2 cellular contexts compared by ENCODE assay signal in the genomic region with DNA sequence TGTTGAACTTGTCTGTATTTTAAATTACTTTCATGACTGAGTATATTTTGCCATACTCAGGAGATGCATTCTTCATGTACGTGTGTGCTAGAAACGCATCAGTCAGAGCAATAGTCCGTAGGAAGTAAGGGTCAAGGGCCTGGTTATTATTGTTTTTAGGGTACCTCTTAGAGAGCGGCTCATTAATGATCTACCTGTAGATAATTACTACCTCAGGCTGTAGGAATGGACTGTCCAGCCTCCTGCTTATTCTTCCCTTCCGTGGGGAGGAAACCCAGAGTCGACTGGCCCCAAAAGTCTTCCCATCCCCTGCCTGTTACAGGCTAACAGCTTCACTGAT.
TF ChIP-seq lines count a peak whose summit lies in the region.

No MANE protein-coding gene starts in this region.

TF ChIP-seq in HCT116, 20 proteins besides CTCF, POLR2A, EP300 and RAD21:
- TF ChIP-seq, protein P1, sequence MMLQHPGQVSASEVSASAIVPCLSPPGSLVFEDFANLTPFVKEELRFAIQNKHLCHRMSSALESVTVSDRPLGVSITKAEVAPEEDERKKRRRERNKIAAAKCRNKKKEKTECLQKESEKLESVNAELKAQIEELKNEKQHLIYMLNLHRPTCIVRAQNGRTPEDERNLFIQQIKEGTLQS (IDR thresholded peaks at IDR 0.05), result no peak
- TF ChIP-seq, protein P2, sequence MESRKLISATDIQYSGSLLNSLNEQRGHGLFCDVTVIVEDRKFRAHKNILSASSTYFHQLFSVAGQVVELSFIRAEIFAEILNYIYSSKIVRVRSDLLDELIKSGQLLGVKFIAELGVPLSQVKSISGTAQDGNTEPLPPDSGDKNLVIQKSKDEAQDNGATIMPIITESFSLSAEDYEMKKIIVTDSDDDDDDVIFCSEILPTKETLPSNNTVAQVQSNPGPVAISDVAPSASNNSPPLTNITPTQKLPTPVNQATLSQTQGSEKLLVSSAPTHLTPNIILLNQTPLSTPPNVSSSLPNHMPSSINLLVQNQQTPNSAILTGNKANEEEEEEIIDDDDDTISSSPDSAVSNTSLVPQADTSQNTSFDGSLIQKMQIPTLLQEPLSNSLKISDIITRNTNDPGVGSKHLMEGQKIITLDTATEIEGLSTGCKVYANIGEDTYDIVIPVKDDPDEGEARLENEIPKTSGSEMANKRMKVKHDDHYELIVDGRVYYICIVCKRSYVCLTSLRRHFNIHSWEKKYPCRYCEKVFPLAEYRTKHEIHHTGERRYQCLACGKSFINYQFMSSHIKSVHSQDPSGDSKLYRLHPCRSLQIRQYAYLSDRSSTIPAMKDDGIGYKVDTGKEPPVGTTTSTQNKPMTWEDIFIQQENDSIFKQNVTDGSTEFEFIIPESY (IDR thresholded peaks at IDR 0.05; ENCODE audit: extremely low read depth, insufficient replicate concordance, low read length), result no peak
- TF ChIP-seq TCF7L2 (IDR thresholded peaks at IDR 0.05; ENCODE audit: borderline replicate concordance, extremely low read depth, insufficient read depth, insufficient read length) (no peak), ZFX (IDR thresholded peaks at IDR 0.05) (no peak), ELF1 (IDR thresholded peaks at IDR 0.05; ENCODE audit: borderline replicate concordance, low read depth) (no peak), ZNF274 (IDR thresholded peaks at IDR 0.05; ENCODE audit: low read depth, low read length) (no peak), CEBPB (IDR thresholded peaks at IDR 0.05; ENCODE audit: low read depth) (no peak), POLR2AphosphoS5 (IDR thresholded peaks at IDR 0.05; ENCODE audit: low read depth, low read length) (no peak), EZH2phosphoT487 (IDR thresholded peaks at IDR 0.05; ENCODE audit: borderline replicate concordance) (no peak), FOSL1 (IDR thresholded peaks at IDR 0.05; ENCODE audit: low read depth) (no peak), SRF (IDR thresholded peaks at IDR 0.05; ENCODE audit: low read depth) (no peak), CBX3 (IDR thresholded peaks at IDR 0.05; ENCODE audit: low read depth) (no peak), EZH2 (IDR thresholded peaks at IDR 0.05) (no peak), SIN3A (IDR thresholded peaks at IDR 0.05; ENCODE audit: low read depth) (no peak)
- TF ChIP-seq, protein P3, sequence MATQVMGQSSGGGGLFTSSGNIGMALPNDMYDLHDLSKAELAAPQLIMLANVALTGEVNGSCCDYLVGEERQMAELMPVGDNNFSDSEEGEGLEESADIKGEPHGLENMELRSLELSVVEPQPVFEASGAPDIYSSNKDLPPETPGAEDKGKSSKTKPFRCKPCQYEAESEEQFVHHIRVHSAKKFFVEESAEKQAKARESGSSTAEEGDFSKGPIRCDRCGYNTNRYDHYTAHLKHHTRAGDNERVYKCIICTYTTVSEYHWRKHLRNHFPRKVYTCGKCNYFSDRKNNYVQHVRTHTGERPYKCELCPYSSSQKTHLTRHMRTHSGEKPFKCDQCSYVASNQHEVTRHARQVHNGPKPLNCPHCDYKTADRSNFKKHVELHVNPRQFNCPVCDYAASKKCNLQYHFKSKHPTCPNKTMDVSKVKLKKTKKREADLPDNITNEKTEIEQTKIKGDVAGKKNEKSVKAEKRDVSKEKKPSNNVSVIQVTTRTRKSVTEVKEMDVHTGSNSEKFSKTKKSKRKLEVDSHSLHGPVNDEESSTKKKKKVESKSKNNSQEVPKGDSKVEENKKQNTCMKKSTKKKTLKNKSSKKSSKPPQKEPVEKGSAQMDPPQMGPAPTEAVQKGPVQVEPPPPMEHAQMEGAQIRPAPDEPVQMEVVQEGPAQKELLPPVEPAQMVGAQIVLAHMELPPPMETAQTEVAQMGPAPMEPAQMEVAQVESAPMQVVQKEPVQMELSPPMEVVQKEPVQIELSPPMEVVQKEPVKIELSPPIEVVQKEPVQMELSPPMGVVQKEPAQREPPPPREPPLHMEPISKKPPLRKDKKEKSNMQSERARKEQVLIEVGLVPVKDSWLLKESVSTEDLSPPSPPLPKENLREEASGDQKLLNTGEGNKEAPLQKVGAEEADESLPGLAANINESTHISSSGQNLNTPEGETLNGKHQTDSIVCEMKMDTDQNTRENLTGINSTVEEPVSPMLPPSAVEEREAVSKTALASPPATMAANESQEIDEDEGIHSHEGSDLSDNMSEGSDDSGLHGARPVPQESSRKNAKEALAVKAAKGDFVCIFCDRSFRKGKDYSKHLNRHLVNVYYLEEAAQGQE (IDR thresholded peaks at IDR 0.05; ENCODE audit: low read depth), result no peak
- TF ChIP-seq, protein P4, sequence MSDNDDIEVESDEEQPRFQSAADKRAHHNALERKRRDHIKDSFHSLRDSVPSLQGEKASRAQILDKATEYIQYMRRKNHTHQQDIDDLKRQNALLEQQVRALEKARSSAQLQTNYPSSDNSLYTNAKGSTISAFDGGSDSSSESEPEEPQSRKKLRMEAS (IDR thresholded peaks at IDR 0.05), result no peak
TF ChIP-seq in HCT116: peak in this region for 0.

TF ChIP-seq in GM12878, 131 proteins besides CTCF, POLR2A, EP300 and RAD21:
- TF ChIP-seq ZNF24 (IDR thresholded peaks at IDR 0.05) (no peak), RB1 (IDR thresholded peaks at IDR 0.05; ENCODE audit: borderline replicate concordance) (no peak)
- TF ChIP-seq, protein P5, sequence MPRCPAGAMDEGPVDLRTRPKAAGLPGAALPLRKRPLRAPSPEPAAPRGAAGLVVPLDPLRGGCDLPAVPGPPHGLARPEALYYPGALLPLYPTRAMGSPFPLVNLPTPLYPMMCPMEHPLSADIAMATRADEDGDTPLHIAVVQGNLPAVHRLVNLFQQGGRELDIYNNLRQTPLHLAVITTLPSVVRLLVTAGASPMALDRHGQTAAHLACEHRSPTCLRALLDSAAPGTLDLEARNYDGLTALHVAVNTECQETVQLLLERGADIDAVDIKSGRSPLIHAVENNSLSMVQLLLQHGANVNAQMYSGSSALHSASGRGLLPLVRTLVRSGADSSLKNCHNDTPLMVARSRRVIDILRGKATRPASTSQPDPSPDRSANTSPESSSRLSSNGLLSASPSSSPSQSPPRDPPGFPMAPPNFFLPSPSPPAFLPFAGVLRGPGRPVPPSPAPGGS (IDR thresholded peaks at IDR 0.05; ENCODE audit: borderline replicate concordance, insufficient read depth, low read depth, low read length, poor library complexity, severe bottlenecking), result no peak
- TF ChIP-seq, protein P6, sequence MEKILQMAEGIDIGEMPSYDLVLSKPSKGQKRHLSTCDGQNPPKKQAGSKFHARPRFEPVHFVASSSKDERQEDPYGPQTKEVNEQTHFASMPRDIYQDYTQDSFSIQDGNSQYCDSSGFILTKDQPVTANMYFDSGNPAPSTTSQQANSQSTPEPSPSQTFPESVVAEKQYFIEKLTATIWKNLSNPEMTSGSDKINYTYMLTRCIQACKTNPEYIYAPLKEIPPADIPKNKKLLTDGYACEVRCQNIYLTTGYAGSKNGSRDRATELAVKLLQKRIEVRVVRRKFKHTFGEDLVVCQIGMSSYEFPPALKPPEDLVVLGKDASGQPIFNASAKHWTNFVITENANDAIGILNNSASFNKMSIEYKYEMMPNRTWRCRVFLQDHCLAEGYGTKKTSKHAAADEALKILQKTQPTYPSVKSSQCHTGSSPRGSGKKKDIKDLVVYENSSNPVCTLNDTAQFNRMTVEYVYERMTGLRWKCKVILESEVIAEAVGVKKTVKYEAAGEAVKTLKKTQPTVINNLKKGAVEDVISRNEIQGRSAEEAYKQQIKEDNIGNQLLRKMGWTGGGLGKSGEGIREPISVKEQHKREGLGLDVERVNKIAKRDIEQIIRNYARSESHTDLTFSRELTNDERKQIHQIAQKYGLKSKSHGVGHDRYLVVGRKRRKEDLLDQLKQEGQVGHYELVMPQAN (conservative IDR thresholded peaks at IDR 0.05), result no peak
